ENCODE assay signal across 11 cellular contexts in genomic region chr7:6306471-6306870, GRCh38. TPM values are rescaled to one million over a fixed set of nuclear protein-coding genes. Genes with fewer than 3 reads are reported as not detected.
A peak's percentile ranks its signal among the peaks of the same experiment; 100 is the strongest.
DNase-seq lines count a peak whose midpoint lies in the region; ATAC-seq and TF ChIP-seq lines count a peak whose summit lies in the region.
"Had no signal": no experiment of that assay in that cellular context is flagged by ENCODE, and none has a peak within 500 bp of the region (broad histone marks: within the 10 kb centered on the region; RNA-seq: fewer than 3 reads in every experiment).

No MANE protein-coding gene starts in this region.

- H3K9me3 Mint-ChIP-seq in T-cell = no peaks in the 10 kb centered on the region
- H3K9me3 Mint-ChIP-seq: H9 had no signal

- DNase-seq in ELR (ENCODE audit: low read depth) (peak; percentile 92), NCI-H2029 treated with DMSO at 0.1 percent for 48 hours (lab: John Stamatoyannopoulos, UW) (peak; percentile 55), T47D (ENCODE audit: low read depth in 1 of 2, low spot score in 1 of 2) (peak; percentile 41 to 66), lung microvascular endothelial cell (ENCODE audit: low read depth in 2 of 2) (peak; percentile 40 to 57), NCI-H1417 treated with DMSO at 0.1 percent for 48 hours (lab: John Stamatoyannopoulos, UW) (no peak), T-cell (no peak), GM20000 (ENCODE audit: low spot score) (no peak)
- DNase-seq: activated CD8-positive, alpha-beta memory T cell treated with anti-CD3 and anti-CD28 coated beads, Interleukin-2, amount 50 U/mL, for 4 hours; H9; NCI-H2171 had no signal

- no peak overlapping the region for H3K27ac Mint-ChIP-seq in T-cell
- H3K27ac Mint-ChIP-seq: H9 had no signal

- H3K36me3 Mint-ChIP-seq in T-cell = no peaks in the 10 kb centered on the region

- ATAC-seq in T-cell (replicated peaks in 1 of 4) = no peak
- no peak for ATAC-seq in GM18909 (IDR thresholded peaks at IDR 0.05; ENCODE audit: poor library complexity, unreplicated experiment)

- H3K4me1 Mint-ChIP-seq in T-cell = no peaks in the 10 kb centered on the region
- H3K4me1 Mint-ChIP-seq: H9 had no signal

- POLR2A ChIA-PET in T-cell (lab: Charles Lee) = no interaction called here

- in situ Hi-C loops in T47D (cut with HindIII; ENCODE audit: low pct_unique_long_range_greater_than_20kb, low sequenced_read_pairs) = no loop called here

- H3K27me3 Mint-ChIP-seq in T-cell = no peaks in the 10 kb centered on the region

- no peak for TF ChIP-seq CTCF in GM20000 (IDR thresholded peaks at IDR 0.05; ENCODE audit: extremely low read depth, missing control alignments)

- CTCF ChIA-PET in T-cell (lab: Charles Lee) = no interaction called here

- no peak overlapping the region for H3K4me3 Mint-ChIP-seq in T-cell
- H3K4me3 Mint-ChIP-seq: H9 had no signal

RNA-seq across cellular contexts. Expression of gene CYTH3, which starts 34.0 kb away (rescaled TPM):
- total RNA-seq in lung microvascular endothelial cell (8.9 and 11.1 TPM in 2 replicates), T-cell (10 to 100 TPM in 3 of 5 donors, 1 to 10 TPM in 2; 5.0 to 16.3 (median 12.5) TPM)

RNA-seq across cellular contexts. Expression of gene FAM220A, which starts 42.3 kb away (rescaled TPM):
- total RNA-seq in lung microvascular endothelial cell (8.5 and 12.1 TPM in 2 replicates), T-cell (10 to 100 TPM in 3 of 5 donors, 1 to 10 TPM in 2; 6.2 to 20.6 (median 13.1) TPM)

Comparison
In these comparisons a context has a peak if more than half of its experiments do, and no peak if none do; other contexts are left out.
1. DNase-seq: peak in ELR (single experiment), NCI-H2029 treated with DMSO at 0.1 percent for 48 hours (single experiment), T47D (2 of 2) and lung microvascular endothelial cell (2 of 2); none in NCI-H1417 treated with DMSO at 0.1 percent for 48 hours (single experiment), T-cell (0 of 34) and GM20000 (single experiment).